ENCODE assay signal across 17 cellular contexts in genomic region chr11:107712342-107712741, GRCh38. TPM values are rescaled to one million over a fixed set of nuclear protein-coding genes. Genes with fewer than 3 reads are reported as not detected.
"Had no signal": no experiment of that assay in that cellular context is flagged by ENCODE, and none has a peak within 500 bp of the region (broad histone marks: within the 10 kb centered on the region; RNA-seq: fewer than 3 reads in every experiment).

No MANE protein-coding gene starts in this region.

- H3K27me3 ChIP-seq: Peyer's patch, SJSA1 had no signal

- H3K4me3 ChIP-seq: Peyer's patch, SJSA1 had no signal

- DNase-seq: activated CD4-positive, alpha-beta T cell treated with anti-CD3 and anti-CD28 coated beads for 48 hours; activated CD4-positive, alpha-beta T cell treated with anti-CD3 and anti-CD28 coated beads, Interleukin-2, amount 50 U/mL, for 48 hours; activated CD8-positive, alpha-beta memory T cell treated with anti-CD3 and anti-CD28 coated beads, Interleukin-2, amount 10 ng/mL, durations not matched to agents 7 days and 5 days; activated effector memory CD4-positive, alpha-beta T cell treated with Interleukin-2 at 50 U/mL for 16 hours; activated naive CD4-positive, alpha-beta T cell; activated T-cell treated with anti-CD3 and anti-CD28 coated beads, Interleukin-2, amount 50 U/mL, for 24 hours; aorta; IMR-90; KG1; Peyer's patch; SHP77 had no signal

- H3K9me3 ChIP-seq: Peyer's patch, SJSA1 had no signal

- H3K36me3 ChIP-seq: Peyer's patch, SJSA1 had no signal

- H3K27ac ChIP-seq: Peyer's patch, RWPE1, SJSA1 had no signal

- ATAC-seq: activated CD4-positive, CD25-positive, alpha-beta regulatory T cell treated with anti-CD3 and anti-CD28 coated beads, Interleukin-2, amount 50 U/mL, for 24 hours; activated CD8-positive, alpha-beta memory T cell treated with anti-CD3 and anti-CD28 coated beads, Interleukin-2, amount 10 ng/mL, durations not matched to agents 7 days and 5 days; SK-N-SH treated with all-trans-retinoic acid at 6 μM for 48 hours had no signal

- H3K4me1 ChIP-seq: Peyer's patch, SJSA1 had no signal

RNA-seq across cellular contexts. Expression of gene SLN, which starts 0.5 kb away (rescaled TPM):
- total RNA-seq: activated CD8-positive, alpha-beta memory T cell treated with anti-CD3 and anti-CD28 coated beads, Interleukin-2, amount 10 ng/mL, durations not matched to agents 7 days and 5 days; activated T-helper 1 cell treated with anti-CD3 and anti-CD28 coated beads, Interleukin-12 subunit alpha, Interleukin-12 subunit beta, Interleukin-2, Interleukin-4 antibody, amounts not matched to agents 30 ng/mL and 10 ng/mL and 1 ng/mL, durations not matched to agents 14 hours and 24 hours and 36 hours; IMR-90; MCF 10A; Peyer's patch; SJSA1 had no signal
- polyA plus RNA-seq: aorta, IMR-90 had no signal
